In genomic region chr1:101004666-101005065, GRCh38 we compare ENCODE assay signal across 17 cellular contexts. TPM values are rescaled to one million over a fixed set of nuclear protein-coding genes. Genes with fewer than 3 reads are reported as not detected.
DNase-seq lines count a peak whose midpoint lies in the region; ATAC-seq, FAIRE-seq and TF ChIP-seq lines count a peak whose summit lies in the region.
"Had no signal": no experiment of that assay in that cellular context is flagged by ENCODE, and none has a peak within 500 bp of the region (broad histone marks: within the 10 kb centered on the region; RNA-seq: fewer than 3 reads in every experiment).

No MANE protein-coding gene starts in this region.

- FAIRE-seq in urothelium cell line (lab: Jason Lieb, UNC) = no peak

- ATAC-seq in HG02623 (IDR thresholded peaks at IDR 0.05; ENCODE audit: unreplicated experiment) = no peak
- no peak for ATAC-seq in HG03045 (IDR thresholded peaks at IDR 0.05; ENCODE audit: unreplicated experiment)
- ATAC-seq: SK-N-SH treated with all-trans-retinoic acid at 6 μM for 48 hours had no signal

- DNase-seq in HCEC 1CT = peak; percentile 53
- peak; percentile 77 for DNase-seq in adipocyte (ENCODE audit: low read depth)
- DNase-seq in foreskin fibroblast = peak; percentile 29 to 63
- DNase-seq in spleen = no peak
- no peak for DNase-seq in urothelium cell line (ENCODE audit: low spot score)
- DNase-seq: activated naive CD4-positive, alpha-beta T cell treated with anti-CD3 and anti-CD28 coated beads for 36 hours; Calu3; cerebellar nuclear complex; left colon; NCI-H1694; NCI-H446 treated with DMSO at 0.1 percent for 48 hours; retina; stimulated activated CD4-positive, alpha-beta T cell treated with anti-CD3 and anti-CD28 coated beads, Interleukin-1b, Interleukin-23, amount 100 ng/mL, for 48 hours; transverse colon had no signal

- H3K4me1 ChIP-seq in adipocyte (ENCODE audit: control insufficient read depth, insufficient read depth, low read length) (peaks cover 37% of the 10 kb centered on the region), spleen (peaks cover 0 to 60% (median 28%) of the 10 kb centered on the region in 6 donors)

- H3K27me3 ChIP-seq in adipocyte (replicated peaks; ENCODE audit: control insufficient read depth, insufficient read depth, low read length) (no peaks in the 10 kb centered on the region), spleen (replicated peaks in 1 of 7) (no peaks in the 10 kb centered on the region)
- H3K27me3 ChIP-seq: transverse colon had no signal

- H3K9ac ChIP-seq in adipocyte (ENCODE audit: low read length) = peak overlapping the region; percentile 43

- TF ChIP-seq CTCF in foreskin fibroblast (IDR thresholded peaks at IDR 0.05; ENCODE audit: low read depth, low read length) = no peak
- TF ChIP-seq CTCF in spleen (IDR thresholded peaks at IDR 0.05 in 8 of 11, conservative IDR thresholded peaks at IDR 0.05 in 3 of 11) = no peak

- WGBS in spleen, 5 donors = 54 to 86% (median 79%) methylated on average over 3 of the region's 3 CpGs

- H3K4me3 ChIP-seq in adipocyte (ENCODE audit: low read length) (peak overlapping the region; percentile 4), foreskin fibroblast (ENCODE audit: low read depth in 1 of 2, low read length in 2 of 2) (no peak overlapping the region), spleen (no peak overlapping the region)
- H3K4me3 ChIP-seq: transverse colon had no signal

- intact Hi-C loops in spleen (cut with DNase I; ENCODE audit: low total_unique reads) = no loop called here

- H3K9me3 ChIP-seq in adipocyte (ENCODE audit: control insufficient read depth, low read length) (no peaks in the 10 kb centered on the region), spleen (no peaks in the 10 kb centered on the region)
- H3K9me3 ChIP-seq: transverse colon had no signal

- TF ChIP-seq POLR2A in spleen (IDR thresholded peaks at IDR 0.05) = no peak

- peak overlapping the region in 7 of 8 donors; percentile 52 to 87 (median 78) for H3K27ac ChIP-seq in spleen
- H3K27ac ChIP-seq: transverse colon had no signal

- H3K36me3 ChIP-seq in adipocyte (ENCODE audit: control insufficient read depth, insufficient read depth, low read length, severe bottlenecking) (peaks cover 13% of the 10 kb centered on the region), spleen (peaks cover 0 to 23% (median 0%) of the 10 kb centered on the region in 6 donors)
- H3K36me3 ChIP-seq: transverse colon had no signal

RNA-seq across cellular contexts. Expression of gene DPH5, which starts 20.9 kb away (rescaled TPM):
- 10 to 100 TPM; 19.3 to 31.7 (median 24.5) TPM for total RNA-seq in spleen
- 10 to 100 TPM; 45.9 to 60.0 (median 49.8) TPM for polyA plus RNA-seq in spleen

Comparison
In these comparisons a context has a peak if more than half of its experiments do, and no peak if none do; other contexts are left out.
1. DNase-seq: peak in HCEC 1CT (single experiment), adipocyte (single experiment) and foreskin fibroblast (2 of 2); none in spleen (single experiment) and urothelium cell line (single experiment).